13 cellular contexts compared by ENCODE assay signal in the genomic region with DNA sequence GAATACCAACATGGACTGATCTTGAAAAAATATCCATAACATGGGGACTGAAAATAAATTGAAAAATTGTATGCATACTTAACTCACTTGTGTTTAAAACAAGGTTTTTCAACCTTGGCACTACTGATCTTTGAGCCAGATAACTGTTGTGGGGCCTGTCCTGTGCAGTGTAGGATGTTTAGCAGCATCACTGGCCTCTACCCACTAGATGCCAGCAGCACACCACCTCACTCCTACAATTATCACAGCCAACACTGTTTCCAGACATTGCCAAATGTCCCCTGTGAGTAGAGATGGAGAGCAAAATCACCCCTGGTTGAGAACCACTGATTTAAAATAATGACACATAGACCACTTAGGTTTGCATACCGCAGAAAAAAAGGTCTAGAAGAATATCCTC. TPM values are rescaled to one million over a fixed set of nuclear protein-coding genes. Genes with fewer than 3 reads are reported as not detected.
DNase-seq lines count a peak whose midpoint lies in the region; ATAC-seq and TF ChIP-seq lines count a peak whose summit lies in the region.
"Had no signal": no experiment of that assay in that cellular context is flagged by ENCODE, and none has a peak within 500 bp of the region (broad histone marks: within the 10 kb centered on the region; RNA-seq: fewer than 3 reads in every experiment).

No MANE protein-coding gene starts in this region.

- no peaks in the 10 kb centered on the region for H3K9me3 ChIP-seq in GM23248 (ENCODE audit: low read depth)
- no peaks in the 10 kb centered on the region for H3K9me3 ChIP-seq in fibroblast of lung (ENCODE audit: control insufficient read depth, insufficient read depth, low read depth, low read length)
- H3K9me3 ChIP-seq in sigmoid colon = no peaks in the 10 kb centered on the region
- no peaks in the 10 kb centered on the region for H3K9me3 ChIP-seq in CD4-positive, alpha-beta memory T cell (ENCODE audit: control insufficient read depth in 1 of 2, low read length in 2 of 2)

- H3K4me3 Mint-ChIP-seq in stimulated activated naive CD8-positive, alpha-beta T cell treated with anti-CD3 and anti-CD28 coated beads, Interleukin-15, amount 100 ng/mL, for 72 hours = no peak overlapping the region
- no peak overlapping the region for H3K4me3 Mint-ChIP-seq in CD4-positive, alpha-beta memory T cell
- H3K4me3 Mint-ChIP-seq: activated CD8-positive, alpha-beta T cell treated with anti-CD3 and anti-CD28 coated beads, Interleukin-2, amount 10 ng/mL, durations not matched to agents 7 days and 5 days; activated naive CD8-positive, alpha-beta T cell; CD4-positive, CD25-positive, alpha-beta regulatory T cell; T-helper 17 cell had no signal

- H3K4me1 ChIP-seq in GM23248 (ENCODE audit: insufficient read depth) = peaks cover 8% of the 10 kb centered on the region
- H3K4me1 ChIP-seq in fibroblast of lung (ENCODE audit: control insufficient read depth, extremely low read depth, insufficient read depth, low read length) = no peaks in the 10 kb centered on the region
- no peaks in the 10 kb centered on the region for H3K4me1 ChIP-seq in sigmoid colon
- no peaks in the 10 kb centered on the region for H3K4me1 ChIP-seq in CD4-positive, alpha-beta memory T cell (ENCODE audit: insufficient read depth, low read length)

- H3K27ac ChIP-seq in GM23248 = no peak overlapping the region
- H3K27ac ChIP-seq in fibroblast of lung (ENCODE audit: insufficient read depth, low read length) = no peak overlapping the region
- H3K27ac ChIP-seq in sigmoid colon = no peak overlapping the region
- no peak overlapping the region for H3K27ac ChIP-seq in CD4-positive, alpha-beta memory T cell (ENCODE audit: low read depth, low read length)

- in situ Hi-C loops in GM23248 (cut with MboI) = no loop called here
- in situ Hi-C loops in SK-MEL-5 (cut with HindIII; ENCODE audit: low pct_unique_long_range_greater_than_20kb, low sequenced_read_pairs) = no loop called here

- 100% methylated on average over 1 of the region's 1 CpG for WGBS in GM23248 (ENCODE audit: low coverage in 1 of 2, low lambda C conversion rate in 2 of 2, missing lambda C conversion rate in 2 of 2), 2 experiments
- WGBS in sigmoid colon, 2 donors = 92% methylated on average over 1 of the region's 1 CpG

- no peak for ATAC-seq in stimulated activated naive CD8-positive, alpha-beta T cell treated with anti-CD3 and anti-CD28 coated beads, Interleukin-15, amount 100 ng/mL, for 72 hours
- ATAC-seq: activated CD8-positive, alpha-beta T cell treated with anti-CD3 and anti-CD28 coated beads, Interleukin-2, amount 10 ng/mL, durations not matched to agents 7 days and 5 days; T-helper 17 cell had no signal

- DNase-seq in A172 (ENCODE audit: low spot score) = peak; percentile 42
- DNase-seq in GM23248 = peak; percentile 23
- peak; percentile 16 for DNase-seq in SK-MEL-5 (ENCODE audit: low read depth, low spot score)
- peak; percentile 16 to 21 for DNase-seq in fibroblast of lung (ENCODE audit: low read depth in 2 of 2)
- DNase-seq in stimulated activated naive CD8-positive, alpha-beta T cell treated with anti-CD3 and anti-CD28 coated beads, Interleukin-15, amount 100 ng/mL, for 72 hours = no peak
- DNase-seq in sigmoid colon = no peak
- DNase-seq in CD4-positive, alpha-beta memory T cell = no peak
- DNase-seq in activated T-cell treated with anti-CD3 and anti-CD28 coated beads for 4 hours = no peak
- DNase-seq: activated CD8-positive, alpha-beta T cell treated with anti-CD3 and anti-CD28 coated beads, Interleukin-2, amount 10 ng/mL, durations not matched to agents 7 days and 5 days; CD4-positive, CD25-positive, alpha-beta regulatory T cell; T-helper 17 cell; trophoblast cell had no signal

- 0 out of 2 replicates have a peak, but pooled peaks cover 8% of the 10 kb centered on the region for H3F3A ChIP-seq in GM23248 (ENCODE audit: insufficient read depth)

- H3K36me3 Mint-ChIP-seq in CD4-positive, alpha-beta memory T cell = no peaks in the 10 kb centered on the region
- H3K36me3 Mint-ChIP-seq: activated naive CD8-positive, alpha-beta T cell; CD4-positive, CD25-positive, alpha-beta regulatory T cell had no signal

- no peaks in the 10 kb centered on the region for H3K79me2 ChIP-seq in GM23248 (ENCODE audit: insufficient read depth)
- H3K79me2 ChIP-seq in fibroblast of lung (ENCODE audit: control insufficient read depth, insufficient read depth, low read length) = no peaks in the 10 kb centered on the region

- H3K4me3 ChIP-seq in GM23248 (no peak overlapping the region), fibroblast of lung (replicated peaks in 1 of 4; ENCODE audit: control extremely low read depth in 1 of 4, insufficient read depth in 1 of 4, low read depth in 3 of 4, low read length in 4 of 4) (no peak overlapping the region), sigmoid colon (no peak overlapping the region)
- no peak overlapping the region for H3K4me3 ChIP-seq in CD4-positive, alpha-beta memory T cell (ENCODE audit: low read length in 2 of 2)

- intact Hi-C loops in sigmoid colon (cut with DNase I) = no loop called here
- intact Hi-C loops in CD4-positive, alpha-beta memory T cell (cut with micrococcal nuclease) = no loop called here

- TF ChIP-seq POLR2A in sigmoid colon (IDR thresholded peaks at IDR 0.05) = no peak

- TF ChIP-seq CTCF in fibroblast of lung (conservative IDR thresholded peaks at IDR 0.05 in 1 of 2, IDR thresholded peaks at IDR 0.05 in 1 of 2; ENCODE audit: low read depth in 1 of 2, low read length in 2 of 2) (peak in 1 of 2 donors; percentile 31), sigmoid colon (IDR thresholded peaks at IDR 0.05) (no peak)

- H3K4me2 ChIP-seq in GM23248 (ENCODE audit: unreplicated experiment) (no peak overlapping the region), fibroblast of lung (ENCODE audit: extremely low read depth, insufficient read depth, low read length) (no peak overlapping the region)

- no peaks in the 10 kb centered on the region for H3K9me3 Mint-ChIP-seq in stimulated activated naive CD8-positive, alpha-beta T cell treated with anti-CD3 and anti-CD28 coated beads, Interleukin-15, amount 100 ng/mL, for 72 hours
- no peaks in the 10 kb centered on the region for H3K9me3 Mint-ChIP-seq in CD4-positive, alpha-beta memory T cell

- POLR2A ChIA-PET in CD4-positive, alpha-beta memory T cell (lab: Charles Lee; ENCODE audit: partially characterized antibody) = no interaction called here

- H3K27ac Mint-ChIP-seq in stimulated activated naive CD8-positive, alpha-beta T cell treated with anti-CD3 and anti-CD28 coated beads, Interleukin-15, amount 100 ng/mL, for 72 hours = no peak overlapping the region
- no peak overlapping the region for H3K27ac Mint-ChIP-seq in CD4-positive, alpha-beta memory T cell
- H3K27ac Mint-ChIP-seq: activated CD8-positive, alpha-beta T cell treated with anti-CD3 and anti-CD28 coated beads, Interleukin-2, amount 10 ng/mL, durations not matched to agents 7 days and 5 days; activated naive CD8-positive, alpha-beta T cell; T-helper 17 cell had no signal

- peaks cover 35% of the 10 kb centered on the region for H3K36me3 ChIP-seq in GM23248 (ENCODE audit: low read depth)
- H3K36me3 ChIP-seq in fibroblast of lung (ENCODE audit: control insufficient read depth, insufficient read depth, low read length) = no peaks in the 10 kb centered on the region
- no peaks in the 10 kb centered on the region for H3K36me3 ChIP-seq in sigmoid colon
- no peaks in the 10 kb centered on the region for H3K36me3 ChIP-seq in CD4-positive, alpha-beta memory T cell (ENCODE audit: insufficient read depth, low read length)

- TF ChIP-seq EP300 in sigmoid colon (IDR thresholded peaks at IDR 0.05) = no peak

- no peaks in the 10 kb centered on the region for H3K9me2 ChIP-seq in GM23248 (ENCODE audit: insufficient read depth)

- peaks cover 17% of the 10 kb centered on the region for H3K27me3 Mint-ChIP-seq in stimulated activated naive CD8-positive, alpha-beta T cell treated with anti-CD3 and anti-CD28 coated beads, Interleukin-15, amount 100 ng/mL, for 72 hours
- peaks cover 24 to 29% of the 10 kb centered on the region in 2 donors for H3K27me3 Mint-ChIP-seq in CD4-positive, alpha-beta memory T cell

- CTCF ChIA-PET in CD4-positive, alpha-beta memory T cell (lab: Charles Lee; ENCODE audit: partially characterized antibody) = no interaction called here

- H3K27me3 ChIP-seq in GM23248 (replicated peaks; ENCODE audit: insufficient read depth) = no peaks in the 10 kb centered on the region
- H3K27me3 ChIP-seq in fibroblast of lung (ENCODE audit: control insufficient read depth, insufficient read depth, low read length) = no peaks in the 10 kb centered on the region
- H3K27me3 ChIP-seq in sigmoid colon = no peaks in the 10 kb centered on the region
- H3K27me3 ChIP-seq in CD4-positive, alpha-beta memory T cell (ENCODE audit: insufficient read depth, low read length) = no peaks in the 10 kb centered on the region

- H3K4me1 Mint-ChIP-seq in stimulated activated naive CD8-positive, alpha-beta T cell treated with anti-CD3 and anti-CD28 coated beads, Interleukin-15, amount 100 ng/mL, for 72 hours = no peaks in the 10 kb centered on the region
- no peaks in the 10 kb centered on the region for H3K4me1 Mint-ChIP-seq in CD4-positive, alpha-beta memory T cell
- H3K4me1 Mint-ChIP-seq: CD4-positive, CD25-positive, alpha-beta regulatory T cell had no signal

- H2AFZ ChIP-seq in GM23248 (no peak overlapping the region), fibroblast of lung (ENCODE audit: low read length) (no peak overlapping the region)

- no peaks in the 10 kb centered on the region for H4K20me1 ChIP-seq in GM23248 (ENCODE audit: insufficient read depth)
- no peaks in the 10 kb centered on the region for H4K20me1 ChIP-seq in fibroblast of lung (ENCODE audit: control insufficient read depth, extremely low read depth, insufficient read depth, low read length)

- no peak overlapping the region for H3K9ac ChIP-seq in GM23248
- H3K9ac ChIP-seq in fibroblast of lung (ENCODE audit: insufficient read depth, low read length) = no peak overlapping the region

RNA-seq across cellular contexts. Expression of a gene that starts 45.0 kb away (rescaled TPM):
- total RNA-seq in A172 (2014; rRNA removed; shearing (Covaris generic)) = 0.12 and 0.41 TPM in 2 replicates
- total RNA-seq in GM23248 (2014; rRNA removed; shearing (Covaris generic)) = 1.2 and 1.5 TPM in 2 replicates
- polyA plus RNA-seq in GM23248 (2016; fragmentation: Nextera tagmentation; extraction: Ambion mirVana) (0.49 and 0.88 TPM in 2 replicates), fibroblast of lung (1.2 and 1.3 TPM in 2 replicates), sigmoid colon (under 1 TPM in 2 of 3 donors, not detected in 1; 0.23 to 0.60 TPM)
- 0.03 and 0.71 TPM in 2 replicates for total RNA-seq in SK-MEL-5 (2014; rRNA removed; shearing (Covaris generic))
- 0.05 and 0.15 TPM in 2 replicates for polyA plus RNA-seq in SK-MEL-5 (2015; cell fraction: cytosol; rRNA removed)
- 0.06 TPM in 1 of 2 replicates, not detected in the other for polyA plus RNA-seq in SK-MEL-5 (2015; cell fraction: nucleus; rRNA removed)
- total RNA-seq in fibroblast of lung (2.1 and 7.6 TPM in 2 replicates), sigmoid colon (1 to 10 TPM in 2 of 4 donors, under 1 TPM in 2; 0.14 to 2.2 (median 1.2) TPM)
- polyA plus RNA-seq in fibroblast of lung (2012) = 0.77 and 0.89 TPM in 2 replicates
- polyA minus RNA-seq in fibroblast of lung (ENCODE audit: low replicate concordance) = 3.7 and 24.9 TPM in 2 replicates
- total RNA-seq in CD4-positive, alpha-beta memory T cell = under 1 TPM; 0.08 to 0.09 TPM
- under 1 TPM; 0.13 to 0.25 TPM for polyA plus RNA-seq in CD4-positive, alpha-beta memory T cell
- total RNA-seq: activated CD8-positive, alpha-beta T cell treated with anti-CD3 and anti-CD28 coated beads, Interleukin-2, amount 10 ng/mL, durations not matched to agents 7 days and 5 days; CD4-positive, CD25-positive, alpha-beta regulatory T cell had no signal

Comparison
In these comparisons a context has a peak if more than half of its experiments do, and no peak if none do; other contexts are left out.
1. DNase-seq: peak in A172 (single experiment), GM23248 (single experiment), SK-MEL-5 (single experiment) and fibroblast of lung (2 of 2); none in stimulated activated naive CD8-positive, alpha-beta T cell treated with anti-CD3 and anti-CD28 coated beads, Interleukin-15, amount 100 ng/mL, for 72 hours (0 of 2), sigmoid colon (single experiment), CD4-positive, alpha-beta memory T cell (0 of 5) and activated T-cell treated with anti-CD3 and anti-CD28 coated beads for 4 hours (single experiment).